1 cellular context compared by ENCODE assay signal in the genomic region with DNA sequence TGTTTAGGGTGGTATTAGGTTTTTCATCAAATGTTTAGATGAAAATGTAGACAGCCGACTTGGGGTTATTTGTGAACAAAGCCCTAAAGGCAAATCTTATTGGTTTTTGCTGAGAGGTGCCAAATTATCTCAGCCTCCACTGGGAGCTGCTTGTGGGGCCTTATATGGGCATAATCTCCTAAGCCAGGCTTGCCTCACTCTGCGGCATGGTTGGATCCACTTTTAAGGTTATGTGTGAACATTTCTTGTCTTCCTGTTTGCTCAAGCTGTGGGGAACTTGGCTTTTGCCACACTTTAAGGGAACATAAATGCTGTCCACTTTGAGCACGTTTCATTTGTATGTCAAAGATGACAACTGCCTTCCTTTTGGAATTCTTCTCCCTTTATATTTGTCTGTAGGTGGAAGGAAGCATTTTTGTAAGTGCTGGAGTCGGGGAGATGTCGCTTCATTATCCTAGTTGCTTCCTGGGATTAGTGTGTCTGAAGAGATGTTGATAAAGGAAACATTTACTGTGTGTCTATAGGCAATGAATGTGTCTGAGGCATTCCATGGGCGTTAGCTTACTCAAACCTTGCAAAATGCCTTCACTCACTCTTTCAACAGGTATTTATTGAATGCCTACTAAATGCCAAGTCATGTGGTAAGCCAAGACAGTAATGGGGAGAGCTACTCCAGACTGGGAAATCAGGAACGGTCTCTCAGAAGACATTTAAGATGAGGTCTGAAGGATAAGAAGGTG.
TF ChIP-seq lines count a peak whose summit lies in the region.

No MANE protein-coding gene starts in this region.

TF ChIP-seq in H1, 55 proteins besides CTCF, POLR2A, EP300 and RAD21 (continued from another document):
- TF ChIP-seq, protein P1, sequence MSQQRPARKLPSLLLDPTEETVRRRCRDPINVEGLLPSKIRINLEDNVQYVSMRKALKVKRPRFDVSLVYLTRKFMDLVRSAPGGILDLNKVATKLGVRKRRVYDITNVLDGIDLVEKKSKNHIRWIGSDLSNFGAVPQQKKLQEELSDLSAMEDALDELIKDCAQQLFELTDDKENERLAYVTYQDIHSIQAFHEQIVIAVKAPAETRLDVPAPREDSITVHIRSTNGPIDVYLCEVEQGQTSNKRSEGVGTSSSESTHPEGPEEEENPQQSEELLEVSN (IDR thresholded peaks at IDR 0.05): no peak
- TF ChIP-seq EZH2 (IDR thresholded peaks at IDR 0.05; ENCODE audit: low read depth, low read length, severe bottlenecking) (no peak), CHD2 (IDR thresholded peaks at IDR 0.05; ENCODE audit: low read length) (no peak), SRF (IDR thresholded peaks at IDR 0.05; ENCODE audit: low read depth, low read length) (peak; percentile 66), TCF12 (IDR thresholded peaks at IDR 0.05; ENCODE audit: low read depth, low read length) (no peak), NRF1 (IDR thresholded peaks at IDR 0.05; ENCODE audit: low read depth, low read length) (no peak)
